In the genomic region with DNA sequence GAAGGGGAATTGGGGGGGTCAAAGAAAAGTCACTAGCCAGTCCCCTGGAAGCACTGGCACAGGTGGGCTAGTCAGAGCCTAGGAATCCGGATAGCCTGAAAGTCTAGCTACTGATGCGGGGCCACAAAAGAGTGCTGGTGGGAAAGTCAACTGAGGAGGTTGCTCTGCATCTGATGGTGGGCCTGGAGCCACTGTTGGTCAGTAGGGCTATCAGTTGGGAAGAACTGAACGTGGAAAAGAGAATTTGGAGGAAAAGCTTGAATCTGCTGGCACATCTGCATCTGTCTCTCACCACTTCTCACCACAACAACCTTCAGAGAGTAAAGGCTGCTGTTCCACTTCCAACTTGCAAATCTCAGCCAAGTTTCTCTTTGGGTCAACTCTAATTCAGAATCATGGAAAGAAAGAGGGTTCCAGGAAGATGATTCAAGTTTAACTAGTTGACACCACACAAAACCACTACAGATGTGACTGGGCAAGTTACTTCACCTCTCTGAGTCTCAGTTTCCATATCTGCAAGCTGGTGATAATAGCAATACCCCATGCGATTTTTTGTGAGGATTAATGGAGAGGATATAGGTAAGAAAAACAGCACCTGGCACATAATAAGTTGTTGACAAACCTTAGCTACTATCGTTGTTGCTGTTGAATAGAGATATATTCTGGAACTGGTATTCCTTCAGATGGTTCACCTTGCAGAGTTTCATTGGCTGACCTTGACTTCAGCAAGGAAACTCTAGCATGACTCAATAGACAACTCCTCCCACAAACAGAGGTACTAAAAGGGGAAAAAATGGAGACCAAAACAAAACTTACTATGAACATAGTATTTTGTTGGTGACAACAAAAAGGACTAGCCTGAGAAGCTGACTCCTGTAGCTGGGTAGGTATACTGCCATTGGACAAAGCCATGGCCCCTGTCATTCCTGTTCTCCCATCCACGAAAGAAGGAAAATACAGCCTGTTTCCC, we compare ENCODE assay signal across 20 cellular contexts.
DNase-seq lines count a peak whose midpoint lies in the region; ATAC-seq, FAIRE-seq and TF ChIP-seq lines count a peak whose summit lies in the region.
"Had no signal": no experiment of that assay in that cellular context is flagged by ENCODE, and none has a peak within 500 bp of the region (broad histone marks: within the 10 kb centered on the region; RNA-seq: fewer than 3 reads in every experiment).

No MANE protein-coding gene starts in this region.

- no peak for DNase-seq in activated CD4-positive, alpha-beta T cell treated with anti-CD3 and anti-CD28 coated beads, Interleukin-2, amount 10 ng/mL, durations not matched to agents 7 days and 5 days
- no peak for DNase-seq in activated CD4-positive, alpha-beta T cell treated with anti-CD3 and anti-CD28 coated beads for 1 hour
- no peak for DNase-seq in activated naive CD8-positive, alpha-beta T cell treated with anti-CD3 and anti-CD28 coated beads, Interleukin-2, amount 50 U/mL, for 24 hours
- no peak for DNase-seq in kidney
- no peak for DNase-seq in RKO (ENCODE audit: low spot score)
- DNase-seq: activated naive CD8-positive, alpha-beta T cell treated with anti-CD3 and anti-CD28 coated beads, Interleukin-2, amount 10 ng/mL, durations not matched to agents 7 days and 5 days; DMS79; effector CD8-positive, alpha-beta T cell; NCI-H2029; NCI-H510A treated with DMSO at 0.1 percent for 48 hours; SHP77 treated with DMSO at 0.1 percent for 48 hours; T-helper 9 cell; upper lobe of right lung had no signal

- no peaks in the 10 kb centered on the region for H3K36me3 ChIP-seq in kidney (ENCODE audit: control insufficient read depth in 1 of 2, insufficient read depth in 2 of 2, low read length in 2 of 2)
- H3K36me3 ChIP-seq: upper lobe of right lung had no signal

- CTCF ChIA-PET in activated CD4-positive, alpha-beta T cell treated with anti-CD3 and anti-CD28 coated beads, Interleukin-2, amount 10 ng/mL, durations not matched to agents 7 days and 5 days (lab: Charles Lee), result interaction anchor here (0.6 to 1.5 kb wide), 8 partner anchors 12 to 281 kb away, joined by 3 to 9 read pairs (median 4); no protein-coding TSS in a partner anchor

- H3K27ac ChIP-seq in kidney (ENCODE audit: low read depth in 2 of 2, low read length in 2 of 2), result no peak overlapping the region
- H3K27ac ChIP-seq: upper lobe of right lung had no signal

- H3K4me3 ChIP-seq in kidney (ENCODE audit: low read length in 2 of 2), result no peak overlapping the region
- H3K4me3 ChIP-seq: upper lobe of right lung had no signal

- no peak for TF ChIP-seq CTCF in kidney (IDR thresholded peaks at IDR 0.05; ENCODE audit: borderline replicate concordance, extremely low read depth, insufficient read depth)

- peaks cover 61% of the 10 kb centered on the region for H3K4me1 Mint-ChIP-seq in activated CD4-positive, alpha-beta T cell treated with anti-CD3 and anti-CD28 coated beads, Interleukin-2, amount 10 ng/mL, durations not matched to agents 7 days and 5 days
- peaks cover 66% of the 10 kb centered on the region for H3K4me1 Mint-ChIP-seq in activated naive CD8-positive, alpha-beta T cell treated with anti-CD3 and anti-CD28 coated beads, Interleukin-2, amount 50 U/mL, for 24 hours

- ATAC-seq in GM19463 (IDR thresholded peaks at IDR 0.05; ENCODE audit: unreplicated experiment) (peak; percentile 17), HG03025 (IDR thresholded peaks at IDR 0.05; ENCODE audit: low FRiP score, unreplicated experiment) (peak; percentile 43), HG03039 (IDR thresholded peaks at IDR 0.05; ENCODE audit: unreplicated experiment) (no peak)
- peak; percentile 70 for ATAC-seq in activated naive CD8-positive, alpha-beta T cell treated with anti-CD3 and anti-CD28 coated beads, Interleukin-2, amount 50 U/mL, for 24 hours
- ATAC-seq: HepG2; left lobe of liver; stimulated activated memory B cell treated with anti-CD40 and anti-IgM and Interleukin-4, amounts not matched to agents 10 μg/mL and 1 μg/mL and 100 μg/mL, for 72 hours; upper lobe of right lung had no signal

- intact Hi-C loops in kidney (cut with DNase I), result no loop called here

- FAIRE-seq in kidney (lab: Jason Lieb, UNC), result no peak
- FAIRE-seq: HepG2 had no signal

- POLR2A ChIA-PET in activated CD4-positive, alpha-beta T cell treated with anti-CD3 and anti-CD28 coated beads, Interleukin-2, amount 10 ng/mL, durations not matched to agents 7 days and 5 days (lab: Charles Lee), result no interaction called here

- H3K9ac ChIP-seq in kidney (ENCODE audit: low read length in 2 of 2), result no peak overlapping the region

- no peak overlapping the region for H3K4me3 Mint-ChIP-seq in activated CD4-positive, alpha-beta T cell treated with anti-CD3 and anti-CD28 coated beads, Interleukin-2, amount 10 ng/mL, durations not matched to agents 7 days and 5 days
- H3K4me3 Mint-ChIP-seq in activated naive CD8-positive, alpha-beta T cell treated with anti-CD3 and anti-CD28 coated beads, Interleukin-2, amount 50 U/mL, for 24 hours, result peak overlapping the region; percentile 19
- H3K4me3 Mint-ChIP-seq: activated naive CD8-positive, alpha-beta T cell treated with anti-CD3 and anti-CD28 coated beads, Interleukin-2, amount 10 ng/mL, durations not matched to agents 7 days and 5 days; CD4-positive, CD25-positive, alpha-beta regulatory T cell; stimulated activated memory B cell treated with anti-CD40 and anti-IgM and Interleukin-4, amounts not matched to agents 10 μg/mL and 1 μg/mL and 100 μg/mL, for 72 hours had no signal

- peaks cover 41% of the 10 kb centered on the region for H3K9me3 Mint-ChIP-seq in activated CD4-positive, alpha-beta T cell treated with anti-CD3 and anti-CD28 coated beads, Interleukin-2, amount 10 ng/mL, durations not matched to agents 7 days and 5 days
- H3K9me3 Mint-ChIP-seq in activated naive CD8-positive, alpha-beta T cell treated with anti-CD3 and anti-CD28 coated beads, Interleukin-2, amount 50 U/mL, for 24 hours, result peaks cover 19% of the 10 kb centered on the region

- H3K4me1 ChIP-seq in kidney (ENCODE audit: control insufficient read depth in 1 of 2, insufficient read depth in 1 of 2, low read depth in 1 of 2, low read length in 2 of 2), result no peaks in the 10 kb centered on the region
- H3K4me1 ChIP-seq: upper lobe of right lung had no signal

- H3K9me3 ChIP-seq in kidney (ENCODE audit: control insufficient read depth in 1 of 2, low read length in 2 of 2), result no peaks in the 10 kb centered on the region
- H3K9me3 ChIP-seq: upper lobe of right lung had no signal

- H3K36me3 Mint-ChIP-seq in activated CD4-positive, alpha-beta T cell treated with anti-CD3 and anti-CD28 coated beads, Interleukin-2, amount 10 ng/mL, durations not matched to agents 7 days and 5 days (ENCODE audit: low read depth), result peaks cover 29% of the 10 kb centered on the region
- H3K36me3 Mint-ChIP-seq in activated naive CD8-positive, alpha-beta T cell treated with anti-CD3 and anti-CD28 coated beads, Interleukin-2, amount 50 U/mL, for 24 hours (ENCODE audit: low read depth), result peaks cover 7% of the 10 kb centered on the region
- H3K36me3 Mint-ChIP-seq: CD4-positive, CD25-positive, alpha-beta regulatory T cell; stimulated activated memory B cell treated with anti-CD40 and anti-IgM and Interleukin-4, amounts not matched to agents 10 μg/mL and 1 μg/mL and 100 μg/mL, for 72 hours had no signal

- H3K27me3 Mint-ChIP-seq in activated CD4-positive, alpha-beta T cell treated with anti-CD3 and anti-CD28 coated beads, Interleukin-2, amount 10 ng/mL, durations not matched to agents 7 days and 5 days, result no peaks in the 10 kb centered on the region
- H3K27me3 Mint-ChIP-seq in activated naive CD8-positive, alpha-beta T cell treated with anti-CD3 and anti-CD28 coated beads, Interleukin-2, amount 50 U/mL, for 24 hours, result no peaks in the 10 kb centered on the region
- H3K27me3 Mint-ChIP-seq: activated naive CD8-positive, alpha-beta T cell treated with anti-CD3 and anti-CD28 coated beads, Interleukin-2, amount 10 ng/mL, durations not matched to agents 7 days and 5 days; stimulated activated memory B cell treated with anti-CD40 and anti-IgM and Interleukin-4, amounts not matched to agents 10 μg/mL and 1 μg/mL and 100 μg/mL, for 72 hours had no signal

- H3K27ac Mint-ChIP-seq in activated CD4-positive, alpha-beta T cell treated with anti-CD3 and anti-CD28 coated beads, Interleukin-2, amount 10 ng/mL, durations not matched to agents 7 days and 5 days, result peak overlapping the region; percentile 14
- peak overlapping the region; percentile 93 for H3K27ac Mint-ChIP-seq in activated naive CD8-positive, alpha-beta T cell treated with anti-CD3 and anti-CD28 coated beads, Interleukin-2, amount 50 U/mL, for 24 hours
- H3K27ac Mint-ChIP-seq: activated naive CD8-positive, alpha-beta T cell treated with anti-CD3 and anti-CD28 coated beads, Interleukin-2, amount 10 ng/mL, durations not matched to agents 7 days and 5 days; stimulated activated memory B cell treated with anti-CD40 and anti-IgM and Interleukin-4, amounts not matched to agents 10 μg/mL and 1 μg/mL and 100 μg/mL, for 72 hours had no signal
